8 cellular contexts compared by ENCODE assay signal in the genomic region with DNA sequence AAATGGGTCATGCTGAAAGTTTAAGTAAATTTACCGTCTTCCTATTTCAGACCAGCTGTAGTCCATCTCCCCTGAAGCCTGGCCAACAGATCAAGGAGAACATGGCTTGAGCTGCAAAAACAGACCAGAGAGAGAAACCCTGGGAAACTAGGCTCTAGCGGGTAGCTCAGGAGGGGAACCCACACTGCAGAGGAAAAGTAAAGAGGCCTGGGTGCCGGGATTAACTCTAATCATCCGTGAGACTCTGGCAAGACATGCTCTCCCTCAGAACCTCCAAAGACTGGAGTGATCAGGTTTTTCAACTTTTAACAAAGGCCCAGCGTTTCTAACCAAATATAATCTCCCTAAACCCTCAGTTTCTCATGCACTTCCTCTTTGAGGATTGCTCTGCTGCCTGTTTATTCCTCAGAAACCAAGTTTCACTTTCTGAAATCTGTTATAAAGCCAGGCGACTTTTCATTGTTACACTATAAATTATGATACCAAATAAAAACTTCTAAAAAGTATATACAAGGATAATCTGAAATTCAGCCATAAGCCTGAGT.
DNase-seq lines count a peak whose midpoint lies in the region; ATAC-seq and TF ChIP-seq lines count a peak whose summit lies in the region.

No MANE protein-coding gene starts in this region.

- H3K4me3 Mint-ChIP-seq in naive B cell: peak overlapping the region; percentile 76 to 94 (median 89)

- peak overlapping the region; percentile 44 to 50 for H3K9ac ChIP-seq in duodenal mucosa (ENCODE audit: low read depth in 1 of 2, low read length in 2 of 2)

- no peaks in the 10 kb centered on the region for H3K9me3 ChIP-seq in duodenal mucosa (ENCODE audit: control insufficient read depth in 1 of 2, low read length in 2 of 2)

- H3K9me3 Mint-ChIP-seq in naive B cell: no peaks in the 10 kb centered on the region

- TF ChIP-seq CTCF in omental fat pad (IDR thresholded peaks at IDR 0.05): no peak

- peak; percentile 38 to 44 for ATAC-seq in naive B cell (ENCODE audit: low read depth in 2 of 2)
- no peak for ATAC-seq in omental fat pad (ENCODE audit: low FRiP score)
- ATAC-seq in GM21737 (IDR thresholded peaks at IDR 0.05; ENCODE audit: unreplicated experiment): no peak
- ATAC-seq in HG03039 (IDR thresholded peaks at IDR 0.05; ENCODE audit: unreplicated experiment): no peak
- ATAC-seq in HG02798 (IDR thresholded peaks at IDR 0.05; ENCODE audit: poor library complexity, unreplicated experiment): no peak

- H3K4me1 Mint-ChIP-seq in naive B cell: peaks cover 36 to 48% (median 41%) of the 10 kb centered on the region in 3 donors

- H3K36me3 Mint-ChIP-seq in naive B cell: no peaks in the 10 kb centered on the region

- H3K27ac Mint-ChIP-seq in naive B cell: peak overlapping the region; percentile 70 to 95 (median 94)

- H3K36me3 ChIP-seq in duodenal mucosa (ENCODE audit: control insufficient read depth in 1 of 2, insufficient read depth in 2 of 2, low read length in 2 of 2): no peaks in the 10 kb centered on the region

- H3K4me1 ChIP-seq in duodenal mucosa (ENCODE audit: control insufficient read depth in 1 of 2, insufficient read depth in 2 of 2, low read length in 2 of 2): peaks cover 31 to 42% of the 10 kb centered on the region in 2 donors

- no peaks in the 10 kb centered on the region for H3K27me3 Mint-ChIP-seq in naive B cell

- DNase-seq in GF-D8 (lab: John Stamatoyannopoulos, UW) (peak; percentile 65), NCI-H82 treated with DMSO at 0.1 percent for 48 hours (lab: John Stamatoyannopoulos, UW; ENCODE audit: unreplicated experiment) (peak; percentile 16), naive B cell (peak; percentile 22), omental fat pad (ENCODE audit: low spot score) (no peak)

- H3K27me3 ChIP-seq in duodenal mucosa (ENCODE audit: control insufficient read depth in 1 of 2, insufficient read depth in 2 of 2, low read length in 2 of 2): no peaks in the 10 kb centered on the region

- peak overlapping the region; percentile 46 to 48 for H3K4me3 ChIP-seq in duodenal mucosa (ENCODE audit: low read depth in 1 of 2, low read length in 2 of 2)

- peak overlapping the region; percentile 63 for H3K27ac ChIP-seq in duodenal mucosa (ENCODE audit: low read depth, low read length)

Comparison
In these comparisons a context has a peak if more than half of its experiments do, and no peak if none do; other contexts are left out.
1. ATAC-seq: peak in naive B cell (2 of 2); none in omental fat pad (single experiment), GM21737 (single experiment), HG03039 (single experiment) and HG02798 (single experiment).